Comparison of ENCODE assay signal across 8 cellular contexts in genomic region chr13:28574617-28575142, GRCh38.
DNase-seq lines count a peak whose midpoint lies in the region; ATAC-seq, FAIRE-seq and TF ChIP-seq lines count a peak whose summit lies in the region.

No MANE protein-coding gene starts in this region.

- H3F3A ChIP-seq in smooth muscle cell (ENCODE audit: low read depth) = peaks cover 2% of the 10 kb centered on the region

- TF ChIP-seq CTCF in Peyer's patch (IDR thresholded peaks at IDR 0.05) = no peak
- TF ChIP-seq CTCF in smooth muscle cell (IDR thresholded peaks at IDR 0.05; ENCODE audit: borderline replicate concordance, insufficient read depth, poor library complexity, severe bottlenecking) = no peak

- no peak for DNase-seq in GM12892 (ENCODE audit: insufficient read length)
- peak in 1 of 3 donors; percentile 79 for DNase-seq in Peyer's patch
- DNase-seq in erythroblast (lab: John Stamatoyannopoulos, UW) = peak; percentile 49 to 53
- DNase-seq in smooth muscle cell (lab: John Stamatoyannopoulos, UW; ENCODE audit: unreplicated experiment) = no peak
- DNase-seq in anterior cingulate cortex (lab: John Stamatoyannopoulos, UW) = no peak
- DNase-seq in amygdala (lab: John Stamatoyannopoulos, UW) = no peak
- DNase-seq in retina = no peak

- H3K4me2 ChIP-seq in smooth muscle cell = peak overlapping the region; percentile 12

- no peak overlapping the region for H2AFZ ChIP-seq in smooth muscle cell (ENCODE audit: low read depth)

- H3K4me1 ChIP-seq in Peyer's patch = peaks cover 0 to 4% (median 0%) of the 10 kb centered on the region in 4 donors
- no peaks in the 10 kb centered on the region for H3K4me1 ChIP-seq in smooth muscle cell (ENCODE audit: low read depth)

- H3K79me2 ChIP-seq in smooth muscle cell (ENCODE audit: low read depth) = no peaks in the 10 kb centered on the region

- H3K4me3 ChIP-seq in Peyer's patch (no peak overlapping the region), smooth muscle cell (no peak overlapping the region)

- no peak overlapping the region for H3K9ac ChIP-seq in smooth muscle cell (ENCODE audit: low read depth)

- 32% methylated on average over 10 of the region's 10 CpGs for WGBS in smooth muscle cell (ENCODE audit: low lambda C conversion rate)

- H3K9me3 ChIP-seq in Peyer's patch = no peaks in the 10 kb centered on the region
- no peaks in the 10 kb centered on the region for H3K9me3 ChIP-seq in smooth muscle cell (replicated peaks; ENCODE audit: low read depth)

- H3K36me3 ChIP-seq in Peyer's patch (no peaks in the 10 kb centered on the region), smooth muscle cell (ENCODE audit: low read depth) (no peaks in the 10 kb centered on the region)

- H3K27me3 ChIP-seq in Peyer's patch = no peaks in the 10 kb centered on the region
- no peaks in the 10 kb centered on the region for H3K27me3 ChIP-seq in smooth muscle cell (ENCODE audit: low read depth)

- ATAC-seq in GM21423 (IDR thresholded peaks at IDR 0.05; ENCODE audit: unreplicated experiment) = no peak

- no peaks in the 10 kb centered on the region for H4K20me1 ChIP-seq in smooth muscle cell (ENCODE audit: low read depth)

- H3K27ac ChIP-seq in Peyer's patch (peak overlapping the region in 3 of 4 donors; percentile 35 to 77 (median 70)), smooth muscle cell (ENCODE audit: low read depth) (peak overlapping the region; percentile 35)

- TF ChIP-seq POLR2A in GM12892 (IDR thresholded peaks at IDR 0.05; ENCODE audit: low read depth, low read length) = no peak
- TF ChIP-seq POLR2A in Peyer's patch (IDR thresholded peaks at IDR 0.05) = no peak
- TF ChIP-seq POLR2A in erythroblast (IDR thresholded peaks at IDR 0.05; ENCODE audit: low read length) = no peak

- FAIRE-seq in GM12892 (lab: Jason Lieb, UNC) = peak; percentile 61

Comparison
In these comparisons a context has a peak if more than half of its experiments do, and no peak if none do; other contexts are left out.
1. DNase-seq: peak in erythroblast (2 of 2); none in GM12892 (single experiment), smooth muscle cell (single experiment), anterior cingulate cortex (0 of 58), amygdala (0 of 56) and retina (single experiment).